In genomic region chr11:66418168-66418985, GRCh38 we compare ENCODE assay signal across 9 cellular contexts. TPM values are rescaled to one million over a fixed set of nuclear protein-coding genes. Genes with fewer than 3 reads are reported as not detected.
A peak's percentile ranks its signal among the peaks of the same experiment; 100 is the strongest.
DNase-seq lines count a peak whose midpoint lies in the region; ATAC-seq and TF ChIP-seq lines count a peak whose summit lies in the region.
"Had no signal": no experiment of that assay in that cellular context is flagged by ENCODE, and none has a peak within 500 bp of the region (broad histone marks: within the 10 kb centered on the region; RNA-seq: fewer than 3 reads in every experiment).

No MANE protein-coding gene starts in this region.

- no peak overlapping the region for H3K9ac ChIP-seq in parathyroid adenoma

- no peaks in the 10 kb centered on the region for H3K79me2 ChIP-seq in parathyroid adenoma

- peak; percentile 91 for ATAC-seq in gastroesophageal sphincter
- ATAC-seq in GM19324 (IDR thresholded peaks at IDR 0.05; ENCODE audit: low FRiP score, unreplicated experiment), result no peak

- H3K4me1 ChIP-seq in gastroesophageal sphincter (peaks cover 0 to 60% (median 21%) of the 10 kb centered on the region in 3 donors), parathyroid adenoma (peaks cover 4% of the 10 kb centered on the region)
- H3K4me1 ChIP-seq: breast epithelium had no signal

- TF ChIP-seq POLR2A in gastroesophageal sphincter (IDR thresholded peaks at IDR 0.05), result no peak

- H3K27me3 Mint-ChIP-seq in activated naive CD4-positive, alpha-beta T cell treated with anti-CD3 and anti-CD28 coated beads, Interleukin-2, amount 10 ng/mL, durations not matched to agents 7 days and 5 days, result peaks cover 77% of the 10 kb centered on the region

- H3K36me3 ChIP-seq in gastroesophageal sphincter (peaks cover 0 to 13% of the 10 kb centered on the region in 2 donors), parathyroid adenoma (ENCODE audit: control insufficient read depth, insufficient read depth, low read length) (no peaks in the 10 kb centered on the region)
- H3K36me3 ChIP-seq: breast epithelium had no signal

- DNase-seq in DMS79 (lab: John Stamatoyannopoulos, UW) (peak; percentile 70), LHCN-M2 (ENCODE audit: low read depth) (peak; percentile 92), SK-N-DZ (ENCODE audit: low spot score) (peak; percentile 48), ureter (ENCODE audit: low spot score) (peak; percentile 78)
- DNase-seq in activated naive CD4-positive, alpha-beta T cell treated with anti-CD3 and anti-CD28 coated beads, Interleukin-2, amount 10 ng/mL, durations not matched to agents 7 days and 5 days, result peak; percentile 83

- peak overlapping the region; percentile 60 for H3K27ac Mint-ChIP-seq in activated naive CD4-positive, alpha-beta T cell treated with anti-CD3 and anti-CD28 coated beads, Interleukin-2, amount 10 ng/mL, durations not matched to agents 7 days and 5 days

- peak overlapping the region in 3 of 4 donors; percentile 79 to 83 (median 79) for H3K27ac ChIP-seq in gastroesophageal sphincter
- H3K27ac ChIP-seq in parathyroid adenoma, result peak overlapping the region; percentile 86
- H3K27ac ChIP-seq: breast epithelium had no signal

- no peak overlapping the region for H3K4me3 Mint-ChIP-seq in activated naive CD4-positive, alpha-beta T cell treated with anti-CD3 and anti-CD28 coated beads, Interleukin-2, amount 10 ng/mL, durations not matched to agents 7 days and 5 days

- peaks cover 9% of the 10 kb centered on the region for H3K9me3 Mint-ChIP-seq in activated naive CD4-positive, alpha-beta T cell treated with anti-CD3 and anti-CD28 coated beads, Interleukin-2, amount 10 ng/mL, durations not matched to agents 7 days and 5 days

- CTCF ChIA-PET in activated naive CD4-positive, alpha-beta T cell treated with anti-CD3 and anti-CD28 coated beads, Interleukin-2, amount 10 ng/mL, durations not matched to agents 7 days and 5 days (lab: Charles Lee), result interaction anchor here (0.7 to 3.5 kb wide), 11 partner anchors 9 to 260 kb away, joined by 3 to 27 read pairs (median 4); partner anchors contain the start of genes MRPL11 and RBM4B

- no peak overlapping the region for H3K4me2 ChIP-seq in parathyroid adenoma (ENCODE audit: low read length)

- H3K36me3 Mint-ChIP-seq in activated naive CD4-positive, alpha-beta T cell treated with anti-CD3 and anti-CD28 coated beads, Interleukin-2, amount 10 ng/mL, durations not matched to agents 7 days and 5 days, result peaks cover 3% of the 10 kb centered on the region

- H3K4me1 Mint-ChIP-seq in activated naive CD4-positive, alpha-beta T cell treated with anti-CD3 and anti-CD28 coated beads, Interleukin-2, amount 10 ng/mL, durations not matched to agents 7 days and 5 days, result peaks cover 12% of the 10 kb centered on the region

- H3K9me3 ChIP-seq in gastroesophageal sphincter (no peaks in the 10 kb centered on the region), parathyroid adenoma (ENCODE audit: control insufficient read depth, low read length) (no peaks in the 10 kb centered on the region)
- H3K9me3 ChIP-seq: breast epithelium had no signal

- H3K4me3 ChIP-seq in gastroesophageal sphincter (no peak overlapping the region), parathyroid adenoma (ENCODE audit: low read depth, low read length) (no peak overlapping the region)
- H3K4me3 ChIP-seq: breast epithelium had no signal

- TF ChIP-seq EP300 in gastroesophageal sphincter (IDR thresholded peaks at IDR 0.05), result no peak

- H3K27me3 ChIP-seq in gastroesophageal sphincter (no peaks in the 10 kb centered on the region), parathyroid adenoma (ENCODE audit: control insufficient read depth, insufficient read depth, low read length) (no peaks in the 10 kb centered on the region)

- peak in 3 of 4 experiments; percentile 47 to 68 (median 62) for TF ChIP-seq CTCF in gastroesophageal sphincter (IDR thresholded peaks at IDR 0.05)
- TF ChIP-seq CTCF in parathyroid adenoma (IDR thresholded peaks at IDR 0.05), result peak; percentile 41

- H2AFZ ChIP-seq in parathyroid adenoma, result no peak overlapping the region

- WGBS in gastroesophageal sphincter (ENCODE audit: low coverage in 1 of 2), 2 donors, result 6 to 9% methylated on average over 7 to 10 of the region's 16 CpGs

RNA-seq across cellular contexts. Expression of gene NPAS4, which starts 2.5 kb away (rescaled TPM):
- total RNA-seq in LHCN-M2 (2014; rRNA removed), result 0.13 TPM in 1 of 2 replicates, not detected in the other
- polyA plus RNA-seq in LHCN-M2 (2012), result 0.01 TPM
- not detected in 2 replicates for polyA plus RNA-seq in SK-N-DZ (2014; cell fraction: cytosol; rRNA removed)
- polyA plus RNA-seq in SK-N-DZ (2014; cell fraction: nucleus; rRNA removed), result 0.07 TPM in 1 of 2 replicates, not detected in the other
- 1 to 10 TPM in 1 of 4 donors, under 1 TPM in 2, not detected in 1; 0.27 to 2.6 (median 0.93) TPM for total RNA-seq in gastroesophageal sphincter
- 1.2 TPM for total RNA-seq in ureter
- total RNA-seq: breast epithelium had no signal

RNA-seq across cellular contexts. Expression of gene MRPL11, which starts 20.3 kb away (rescaled TPM):
- total RNA-seq in LHCN-M2 (2014; rRNA removed) (49.9 and 57.8 TPM in 2 replicates), gastroesophageal sphincter (10 to 100 TPM; 36.3 to 48.1 (median 45.6) TPM), ureter (47.0 TPM)
- 63.3 TPM for polyA plus RNA-seq in LHCN-M2 (2012)
- 130 and 167 TPM in 2 replicates for polyA plus RNA-seq in SK-N-DZ (2014; cell fraction: cytosol; rRNA removed)
- polyA plus RNA-seq in SK-N-DZ (2014; cell fraction: nucleus; rRNA removed), result 102 and 106 TPM in 2 replicates

RNA-seq across cellular contexts. Expression of gene SLC29A2, which starts 46.8 kb away (rescaled TPM):
- total RNA-seq in LHCN-M2 (2014; rRNA removed) (not detected in 2 replicates), gastroesophageal sphincter (1 to 10 TPM in 2 of 4 donors, under 1 TPM in 2; 0.27 to 3.2 (median 1.2) TPM), ureter (13.0 TPM)
- polyA plus RNA-seq in LHCN-M2 (2012), result 0.15 TPM
- 14.6 and 20.2 TPM in 2 replicates for polyA plus RNA-seq in SK-N-DZ (2014; cell fraction: cytosol; rRNA removed)
- polyA plus RNA-seq in SK-N-DZ (2014; cell fraction: nucleus; rRNA removed), result 46.1 and 62.7 TPM in 2 replicates

RNA-seq across cellular contexts. Expression of gene PELI3, which starts 48.3 kb away (rescaled TPM):
- total RNA-seq in LHCN-M2 (2014; rRNA removed), result 6.5 and 7.2 TPM in 2 replicates
- 4.3 TPM for polyA plus RNA-seq in LHCN-M2 (2012)
- 10.7 and 11.0 TPM in 2 replicates for polyA plus RNA-seq in SK-N-DZ (2014; cell fraction: cytosol; rRNA removed)
- polyA plus RNA-seq in SK-N-DZ (2014; cell fraction: nucleus; rRNA removed), result 6.0 and 7.4 TPM in 2 replicates
- total RNA-seq in gastroesophageal sphincter, result 10 to 100 TPM; 20.5 to 43.9 (median 29.9) TPM
- 11.0 TPM for total RNA-seq in ureter
